ENCODE assay signal across 9 cellular contexts in genomic region chr9:78023003-78023741, GRCh38. TPM values are rescaled to one million over a fixed set of nuclear protein-coding genes. Genes with fewer than 3 reads are reported as not detected.
A peak's percentile ranks its signal among the peaks of the same experiment; 100 is the strongest.
DNase-seq lines count a peak whose midpoint lies in the region; TF ChIP-seq lines count a peak whose summit lies in the region.
"Had no signal": no experiment of that assay in that cellular context is flagged by ENCODE, and none has a peak within 500 bp of the region (broad histone marks: within the 10 kb centered on the region; RNA-seq: fewer than 3 reads in every experiment).

No MANE protein-coding gene starts in this region.

- POLR2A ChIA-PET in AG04450 (lab: Yijun Ruan, JAX) = interaction anchor here (0.6 to 0.7 kb wide), 2 partner anchors 123 to 126 kb away, joined by 3 to 4 read pairs; no protein-coding TSS in a partner anchor

- peak; percentile 47 for DNase-seq in AG04450 (ENCODE audit: low read depth, low spot score)
- DNase-seq in LHCN-M2 (ENCODE audit: low read depth) = peak; percentile 57
- peak; percentile 51 for DNase-seq in colonic mucosa
- no peak for DNase-seq in mesendoderm
- no peak for DNase-seq in prostate gland (ENCODE audit: low spot score)
- no peak for DNase-seq in NCI-H345 treated with DMSO at 0.1 percent for 48 hours (lab: John Stamatoyannopoulos, UW; ENCODE audit: unreplicated experiment)
- no peak for DNase-seq in NCI-H1105 treated with DMSO at 0.1 percent for 48 hours (lab: John Stamatoyannopoulos, UW)
- DNase-seq in globus pallidus (ENCODE audit: low spot score) = no peak
- DNase-seq: NCI-H524 had no signal

- H3K4me1 ChIP-seq in colonic mucosa (peaks cover 6% of the 10 kb centered on the region), mesendoderm (ENCODE audit: control insufficient read depth, low read depth, low read length) (peaks cover 10% of the 10 kb centered on the region), prostate gland (replicated peaks) (no peaks in the 10 kb centered on the region)

- no peak overlapping the region for H4K5ac ChIP-seq in mesendoderm (ENCODE audit: low read length)

- H3K9me3 ChIP-seq in AG04450 (ENCODE audit: control insufficient read depth, insufficient read depth, low read length) (no peaks in the 10 kb centered on the region), colonic mucosa (no peaks in the 10 kb centered on the region), prostate gland (no peaks in the 10 kb centered on the region)

- H3K79me1 ChIP-seq in mesendoderm (ENCODE audit: low read length) = peaks cover 17% of the 10 kb centered on the region

- WGBS in mesendoderm (ENCODE audit: extremely low coverage, insufficient coverage, low lambda C conversion rate) = no CpG with 5 or more reads among the region's 5 CpGs
- 54% methylated on average over 5 of the region's 5 CpGs for WGBS in prostate gland

- H3K27ac ChIP-seq in AG04450 (ENCODE audit: low read depth, low read length) = peak overlapping the region; percentile 58
- peak overlapping the region; percentile 48 for H3K27ac ChIP-seq in colonic mucosa
- no peak overlapping the region for H3K27ac ChIP-seq in mesendoderm (ENCODE audit: low read depth, low read length)
- H3K27ac ChIP-seq in prostate gland = no peak overlapping the region

- no peaks in the 10 kb centered on the region for H3K27me3 ChIP-seq in AG04450 (ENCODE audit: control insufficient read depth, insufficient read depth, low read length)
- H3K27me3 ChIP-seq in colonic mucosa = no peaks in the 10 kb centered on the region
- no peaks in the 10 kb centered on the region for H3K27me3 ChIP-seq in mesendoderm (ENCODE audit: insufficient read depth, low read length, poor library complexity)
- H3K27me3 ChIP-seq in prostate gland (replicated peaks; ENCODE audit: insufficient read depth) = no peaks in the 10 kb centered on the region

- peak overlapping the region; percentile 36 for H3K56ac ChIP-seq in mesendoderm (ENCODE audit: low read length)

- no peak overlapping the region for H2AK5ac ChIP-seq in mesendoderm (ENCODE audit: low read length)

- TF ChIP-seq CTCF in AG04450 (IDR thresholded peaks at IDR 0.05; ENCODE audit: low read depth, low read length) (no peak), colonic mucosa (IDR thresholded peaks at IDR 0.05) (no peak), prostate gland (IDR thresholded peaks at IDR 0.05) (no peak)

- H3K23ac ChIP-seq in mesendoderm (ENCODE audit: low read length) = peak overlapping the region; percentile 57

- no peak overlapping the region for H3K4me2 ChIP-seq in mesendoderm (ENCODE audit: low read length)

- H3K79me2 ChIP-seq in mesendoderm (ENCODE audit: control insufficient read depth, insufficient read depth, low read length) = peaks cover 66% of the 10 kb centered on the region

- H2BK5ac ChIP-seq in mesendoderm (ENCODE audit: low read length) = no peak overlapping the region

- H3K4ac ChIP-seq in mesendoderm (ENCODE audit: low read depth, low read length) = no peak overlapping the region

- H3K18ac ChIP-seq in mesendoderm (ENCODE audit: low read length) = no peak overlapping the region

- intact Hi-C loops in colonic mucosa (cut with DNase I) (no loop called here), prostate gland (cut with DNase I) (loop anchor here (10.0 kb wide), 1 partner anchor 378 kb away; the partner anchor contains the start of gene GNA14)

- no peak overlapping the region for H2BK15ac ChIP-seq in mesendoderm (replicated peaks; ENCODE audit: low read depth)

- H4K8ac ChIP-seq in mesendoderm (ENCODE audit: low read depth, low read length) = no peak overlapping the region

- H3K9ac ChIP-seq in colonic mucosa (ENCODE audit: low read depth in 2 of 2, low read length in 2 of 2) (peak overlapping the region in 1 of 2 donors; percentile 68), mesendoderm (ENCODE audit: low read length) (peak overlapping the region; percentile 18)

- H3K4me3 ChIP-seq in AG04450 (ENCODE audit: low read depth, low read length) (peak overlapping the region; percentile 25), colonic mucosa (no peak overlapping the region), mesendoderm (ENCODE audit: low read length) (no peak overlapping the region), prostate gland (no peak overlapping the region)

- TF ChIP-seq POLR2A in prostate gland (IDR thresholded peaks at IDR 0.05) = no peak

- CTCF ChIA-PET in AG04450 (lab: Charles Lee) = no interaction called here

- H3K36me3 ChIP-seq in colonic mucosa (no peaks in the 10 kb centered on the region), mesendoderm (ENCODE audit: control insufficient read depth, insufficient read depth, low read length) (no peaks in the 10 kb centered on the region), prostate gland (no peaks in the 10 kb centered on the region)

- no peak overlapping the region for H2BK120ac ChIP-seq in mesendoderm (ENCODE audit: low read depth, low read length)

RNA-seq across cellular contexts. Expression of gene GNAQ, which starts 8.4 kb away (rescaled TPM):
- 56.1 and 71.4 TPM in 2 replicates for polyA plus RNA-seq in AG04450 (2011; rRNA removed)
- 63.2 and 87.1 TPM in 2 replicates for polyA minus RNA-seq in AG04450 (2011; rRNA and poly(A)+ RNA removed)
- total RNA-seq in LHCN-M2 (2014; rRNA removed) (21.0 and 29.2 TPM in 2 replicates), colonic mucosa (100 to 1,000 TPM in 1 of 2 donors, 10 to 100 TPM in 1; 75.6 to 105 TPM), prostate gland (10 to 100 TPM; 35.0 to 43.7 TPM)
- polyA plus RNA-seq in LHCN-M2 (2012) = 12.5 TPM
- 35.6 TPM for polyA plus RNA-seq in mesendoderm (2013, experiment 1 of 2)
- polyA plus RNA-seq in mesendoderm (2013, experiment 2 of 2) = 36.2 TPM

Comparison
In these comparisons a context has a peak if more than half of its experiments do, and no peak if none do; other contexts are left out.
1. DNase-seq: peak in AG04450 (single experiment), LHCN-M2 (single experiment) and colonic mucosa (single experiment); none in mesendoderm (single experiment), prostate gland (single experiment), NCI-H345 treated with DMSO at 0.1 percent for 48 hours (single experiment), NCI-H1105 treated with DMSO at 0.1 percent for 48 hours (single experiment) and globus pallidus (single experiment).
2. H3K27ac ChIP-seq: peak in AG04450 (single experiment) and colonic mucosa (single experiment); none in mesendoderm (single experiment) and prostate gland (0 of 2).